In the genomic region with DNA sequence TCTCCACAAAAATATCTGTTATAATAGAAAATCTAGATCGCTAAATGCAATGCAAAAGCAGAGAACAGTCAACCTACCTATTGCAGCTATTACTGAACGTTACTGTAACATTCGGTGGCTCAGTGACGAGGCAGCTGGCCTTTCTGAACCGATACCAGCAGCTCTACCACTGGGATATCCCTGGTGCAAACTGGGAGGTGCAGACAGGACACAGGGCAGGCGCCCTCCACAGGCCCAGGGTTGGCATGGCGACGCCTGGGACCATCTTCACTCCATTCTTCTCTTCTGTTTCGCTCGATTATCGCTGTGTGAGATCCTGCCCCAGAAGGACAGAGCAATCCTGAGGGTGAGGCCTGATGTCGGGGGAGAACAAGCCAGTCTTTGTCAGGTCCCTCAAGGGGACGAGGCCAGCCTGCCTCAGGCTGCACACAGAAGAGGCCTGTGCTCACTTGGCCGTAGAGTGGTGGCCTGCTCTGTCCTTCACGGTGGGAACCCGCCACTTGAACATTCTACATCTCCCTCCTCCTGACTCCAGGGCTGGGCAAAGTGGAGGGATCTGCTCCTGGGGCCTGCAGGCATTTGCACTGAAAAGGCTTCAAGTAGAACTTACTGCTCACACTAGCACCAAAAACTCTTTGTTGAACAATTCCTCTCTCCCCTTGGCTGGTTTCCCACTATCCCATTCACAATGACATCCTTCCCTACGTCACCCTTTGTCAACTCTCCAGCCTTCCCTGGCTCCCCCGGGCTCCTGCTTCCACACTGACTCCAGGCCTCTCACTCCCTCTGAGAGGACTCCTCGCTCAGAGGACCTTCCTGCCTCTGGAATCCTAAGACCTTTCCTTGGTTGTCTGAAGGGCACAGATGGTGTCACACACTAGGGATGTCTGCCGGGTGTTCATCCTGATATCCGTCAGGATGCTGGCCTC, we compare ENCODE assay signal across 1 cellular context.
TF ChIP-seq lines count a peak whose summit lies in the region.

No MANE protein-coding gene starts in this region.

TF ChIP-seq in SK-N-SH treated with all-trans-retinoic acid at 6 μM for 48 hours, 23 proteins besides CTCF, POLR2A, EP300 and RAD21:
- TF ChIP-seq PATZ1 (CRISPR knock-in tag; IDR thresholded peaks at IDR 0.05; ENCODE audit: borderline replicate concordance) = no peak
- no peak for TF ChIP-seq ZFP3 (CRISPR knock-in tag; IDR thresholded peaks at IDR 0.05)
- TF ChIP-seq ZNF565 (CRISPR knock-in tag; conservative IDR thresholded peaks at IDR 0.05; ENCODE audit: low read depth) = no peak
- TF ChIP-seq RARB (CRISPR knock-in tag; IDR thresholded peaks at IDR 0.05) = no peak
- no peak for TF ChIP-seq ARNTL (CRISPR knock-in tag; IDR thresholded peaks at IDR 0.05; ENCODE audit: borderline replicate concordance, low read depth)
- no peak for TF ChIP-seq GLIS3 (CRISPR knock-in tag; IDR thresholded peaks at IDR 0.05)
- TF ChIP-seq ZNF8 (CRISPR knock-in tag; IDR thresholded peaks at IDR 0.05) = no peak
- no peak for TF ChIP-seq TCF4 (CRISPR knock-in tag; IDR thresholded peaks at IDR 0.05; ENCODE audit: borderline replicate concordance)
